1 cellular context compared by ENCODE assay signal in the genomic region with DNA sequence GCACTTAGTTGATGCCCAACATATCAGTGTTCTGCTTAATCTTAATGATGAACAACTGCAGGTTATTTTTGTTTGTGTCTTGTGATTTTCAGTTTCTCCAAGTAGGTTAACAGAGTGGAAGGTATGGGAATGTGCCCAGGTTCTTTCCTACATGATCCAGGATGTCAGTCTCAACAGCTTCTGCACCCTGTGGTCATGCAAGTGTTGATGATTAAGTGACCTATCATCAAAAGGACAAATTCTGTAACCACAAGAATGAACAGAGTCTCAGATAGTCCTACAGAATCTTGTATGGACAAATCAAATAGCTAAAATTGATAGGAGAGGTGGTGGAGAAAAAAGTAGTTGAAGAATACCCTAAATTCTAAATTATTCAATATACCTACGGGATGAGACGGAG.
TF ChIP-seq lines count a peak whose summit lies in the region.

No MANE protein-coding gene starts in this region.

TF ChIP-seq in GM12878, 131 proteins besides CTCF, POLR2A, EP300 and RAD21:
- TF ChIP-seq, protein P1, sequence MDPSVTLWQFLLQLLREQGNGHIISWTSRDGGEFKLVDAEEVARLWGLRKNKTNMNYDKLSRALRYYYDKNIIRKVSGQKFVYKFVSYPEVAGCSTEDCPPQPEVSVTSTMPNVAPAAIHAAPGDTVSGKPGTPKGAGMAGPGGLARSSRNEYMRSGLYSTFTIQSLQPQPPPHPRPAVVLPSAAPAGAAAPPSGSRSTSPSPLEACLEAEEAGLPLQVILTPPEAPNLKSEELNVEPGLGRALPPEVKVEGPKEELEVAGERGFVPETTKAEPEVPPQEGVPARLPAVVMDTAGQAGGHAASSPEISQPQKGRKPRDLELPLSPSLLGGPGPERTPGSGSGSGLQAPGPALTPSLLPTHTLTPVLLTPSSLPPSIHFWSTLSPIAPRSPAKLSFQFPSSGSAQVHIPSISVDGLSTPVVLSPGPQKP (IDR thresholded peaks at IDR 0.05; ENCODE audit: low read depth, low read length), result no peak
- no peak for TF ChIP-seq ATF7 (IDR thresholded peaks at IDR 0.05; ENCODE audit: low read depth)
- TF ChIP-seq PAX8 (IDR thresholded peaks at IDR 0.05), result no peak
- TF ChIP-seq ZNF207 (IDR thresholded peaks at IDR 0.05; ENCODE audit: borderline replicate concordance), result no peak
- no peak for TF ChIP-seq SMARCA5 (IDR thresholded peaks at IDR 0.05)
- TF ChIP-seq, protein P2, sequence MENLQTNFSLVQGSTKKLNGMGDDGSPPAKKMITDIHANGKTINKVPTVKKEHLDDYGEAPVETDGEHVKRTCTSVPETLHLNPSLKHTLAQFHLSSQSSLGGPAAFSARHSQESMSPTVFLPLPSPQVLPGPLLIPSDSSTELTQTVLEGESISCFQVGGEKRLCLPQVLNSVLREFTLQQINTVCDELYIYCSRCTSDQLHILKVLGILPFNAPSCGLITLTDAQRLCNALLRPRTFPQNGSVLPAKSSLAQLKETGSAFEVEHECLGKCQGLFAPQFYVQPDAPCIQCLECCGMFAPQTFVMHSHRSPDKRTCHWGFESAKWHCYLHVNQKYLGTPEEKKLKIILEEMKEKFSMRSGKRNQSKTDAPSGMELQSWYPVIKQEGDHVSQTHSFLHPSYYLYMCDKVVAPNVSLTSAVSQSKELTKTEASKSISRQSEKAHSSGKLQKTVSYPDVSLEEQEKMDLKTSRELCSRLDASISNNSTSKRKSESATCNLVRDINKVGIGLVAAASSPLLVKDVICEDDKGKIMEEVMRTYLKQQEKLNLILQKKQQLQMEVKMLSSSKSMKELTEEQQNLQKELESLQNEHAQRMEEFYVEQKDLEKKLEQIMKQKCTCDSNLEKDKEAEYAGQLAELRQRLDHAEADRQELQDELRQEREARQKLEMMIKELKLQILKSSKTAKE (IDR thresholded peaks at IDR 0.05; ENCODE audit: low read depth, poor library complexity, severe bottlenecking), result no peak
- TF ChIP-seq, protein P3, sequence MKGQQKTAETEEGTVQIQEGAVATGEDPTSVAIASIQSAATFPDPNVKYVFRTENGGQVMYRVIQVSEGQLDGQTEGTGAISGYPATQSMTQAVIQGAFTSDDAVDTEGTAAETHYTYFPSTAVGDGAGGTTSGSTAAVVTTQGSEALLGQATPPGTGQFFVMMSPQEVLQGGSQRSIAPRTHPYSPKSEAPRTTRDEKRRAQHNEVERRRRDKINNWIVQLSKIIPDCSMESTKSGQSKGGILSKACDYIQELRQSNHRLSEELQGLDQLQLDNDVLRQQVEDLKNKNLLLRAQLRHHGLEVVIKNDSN (IDR thresholded peaks at IDR 0.05; ENCODE audit: borderline replicate concordance, extremely low read length, insufficient read depth, low read depth, low read length), result no peak
- no peak for TF ChIP-seq SPI1 (IDR thresholded peaks at IDR 0.05; ENCODE audit: borderline replicate concordance, insufficient read depth, low read depth, low read length)
- TF ChIP-seq HDAC6 (IDR thresholded peaks at IDR 0.05; ENCODE audit: unreplicated experiment), result no peak
- TF ChIP-seq RUNX3 (IDR thresholded peaks at IDR 0.05; ENCODE audit: low read length), result no peak
